9 cellular contexts compared by ENCODE assay signal in the genomic region with DNA sequence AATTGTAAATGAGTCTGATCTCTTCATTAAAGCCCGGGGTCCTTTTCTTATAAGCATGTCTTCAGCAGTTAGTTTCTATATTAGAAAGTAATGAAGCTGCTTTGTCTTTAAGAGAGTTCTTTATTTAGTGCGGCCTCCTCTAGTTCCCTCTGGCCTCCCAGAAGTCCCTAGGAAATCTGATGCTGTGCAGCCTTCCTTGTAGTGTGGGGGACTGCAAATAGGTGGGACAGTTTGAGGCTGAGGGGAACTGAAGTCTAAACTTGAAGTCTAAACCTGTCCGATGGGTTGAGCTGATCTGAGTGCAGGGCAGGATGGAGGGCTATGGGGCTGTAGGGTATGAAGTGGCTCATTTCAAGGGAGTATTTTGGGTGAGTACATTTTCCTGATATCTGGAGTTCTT. TPM values are rescaled to one million over a fixed set of nuclear protein-coding genes. Genes with fewer than 3 reads are reported as not detected.
DNase-seq lines count a peak whose midpoint lies in the region; ATAC-seq and TF ChIP-seq lines count a peak whose summit lies in the region.
"Had no signal": no experiment of that assay in that cellular context is flagged by ENCODE, and none has a peak within 500 bp of the region (broad histone marks: within the 10 kb centered on the region; RNA-seq: fewer than 3 reads in every experiment).

No MANE protein-coding gene starts in this region.

- H3K4me2 ChIP-seq in mesenchymal stem cell (ENCODE audit: low read length, poor library complexity, severe bottlenecking): peak overlapping the region; percentile 66

- peaks cover 0 to 12% (median 0%) of the 10 kb centered on the region in 9 donors for H3K27me3 ChIP-seq in heart left ventricle
- H3K27me3 ChIP-seq in mesenchymal stem cell (ENCODE audit: control insufficient read depth in 1 of 2, insufficient read depth in 1 of 2, low read length in 2 of 2): no peaks in the 10 kb centered on the region
- H3K27me3 ChIP-seq in upper lobe of right lung: no peaks in the 10 kb centered on the region

- H3K36me3 ChIP-seq in heart left ventricle (no peaks in the 10 kb centered on the region), mesenchymal stem cell (ENCODE audit: control insufficient read depth in 1 of 2, insufficient read depth in 2 of 2, low read depth in 1 of 2, low read length in 2 of 2) (peaks cover under 1 to 8% of the 10 kb centered on the region in 2 experiments), upper lobe of right lung (no peaks in the 10 kb centered on the region)

- CTCF ChIA-PET in MCF 10A (lab: Yijun Ruan, JAX): interaction anchor here (0.5 to 8.2 kb wide), 6 partner anchors 8 to 51 kb away, joined by 3 to 98 read pairs (median 14); a partner anchor contains a TSS

- peak overlapping the region; percentile 50 for H2BK15ac ChIP-seq in mesenchymal stem cell (ENCODE audit: low read depth, poor library complexity, severe bottlenecking)

- BruUV-seq in MCF 10A (replicated peaks; lab: Mats Ljungman, UMichigan): TSS peak; percentile 38

- H3K36me3 Mint-ChIP-seq in MCF 10A (ENCODE audit: insufficient read depth, unreplicated experiment): no peaks in the 10 kb centered on the region

- H3K27ac ChIP-seq in heart left ventricle (peak overlapping the region in 10 of 12 donors; percentile 8 to 93 (median 45)), mesenchymal stem cell (ENCODE audit: low read length, poor library complexity, severe bottlenecking) (peak overlapping the region; percentile 13), upper lobe of right lung (peak overlapping the region; percentile 3)

- TF ChIP-seq CTCF in heart left ventricle (IDR thresholded peaks at IDR 0.05) (no peak), MCF 10A (IDR thresholded peaks at IDR 0.05; ENCODE audit: unreplicated experiment) (no peak), upper lobe of right lung (IDR thresholded peaks at IDR 0.05) (no peak)

- no peak overlapping the region for H2BK5ac ChIP-seq in mesenchymal stem cell (ENCODE audit: low read depth, low read length, poor library complexity, severe bottlenecking)

- no peak overlapping the region for H4K8ac ChIP-seq in mesenchymal stem cell (ENCODE audit: low read length)

- H3K4me3 Mint-ChIP-seq in MCF 10A (ENCODE audit: unreplicated experiment): peak overlapping the region; percentile 82

- no peak overlapping the region for H2BK120ac ChIP-seq in mesenchymal stem cell (ENCODE audit: low read depth, low read length)

- WGBS in heart left ventricle, 4 donors: 23 to 41% (median 35%) methylated on average over 3 of the region's 3 CpGs
- 43% methylated on average over 3 of the region's 3 CpGs for WGBS in mesenchymal stem cell

- H3K27ac Mint-ChIP-seq in MCF 10A (ENCODE audit: low read depth, unreplicated experiment): peak overlapping the region; percentile 69

- peak overlapping the region in 1 of 2 experiments; percentile 38 for H2BK12ac ChIP-seq in mesenchymal stem cell (ENCODE audit: low read length in 2 of 2)

- peaks cover 46% of the 10 kb centered on the region for H3K4me1 Mint-ChIP-seq in MCF 10A (ENCODE audit: insufficient read depth, unreplicated experiment)

- H3K27me3 Mint-ChIP-seq in MCF 10A (ENCODE audit: insufficient read depth, unreplicated experiment): no peaks in the 10 kb centered on the region

- DNase-seq in heart left ventricle: no peak
- DNase-seq in cardiac septum (ENCODE audit: low spot score): no peak
- DNase-seq in MCF 10A (ENCODE audit: unreplicated experiment): no peak
- DNase-seq in mesenchymal stem cell: peak; percentile 65
- no peak for DNase-seq in upper lobe of right lung
- DNase-seq in UCSD-AML1 (lab: John Stamatoyannopoulos, UW; ENCODE audit: unreplicated experiment): no peak
- no peak for DNase-seq in OCI-M1 (lab: John Stamatoyannopoulos, UW)
- DNase-seq: NCI-H345 had no signal

- H3K9me3 ChIP-seq in heart left ventricle: no peaks in the 10 kb centered on the region
- H3K9me3 ChIP-seq in mesenchymal stem cell (ENCODE audit: control insufficient read depth, low read length): no peaks in the 10 kb centered on the region
- H3K9me3 ChIP-seq in upper lobe of right lung: no peaks in the 10 kb centered on the region

- peak overlapping the region; percentile 48 to 79 for H3K18ac ChIP-seq in mesenchymal stem cell (ENCODE audit: low read depth in 1 of 2, low read length in 2 of 2)

- H2AFZ ChIP-seq in mesenchymal stem cell (ENCODE audit: low read depth, low read length): no peak overlapping the region

- H2AK5ac ChIP-seq in mesenchymal stem cell (ENCODE audit: low read length, severe bottlenecking): no peak overlapping the region

- H3K4me1 ChIP-seq in heart left ventricle (peaks cover 2 to 61% (median 44%) of the 10 kb centered on the region in 12 donors), mesenchymal stem cell (ENCODE audit: control insufficient read depth, insufficient read depth, low read depth, low read length) (peaks cover 38% of the 10 kb centered on the region), upper lobe of right lung (peaks cover 44% of the 10 kb centered on the region)

- H3K14ac ChIP-seq in mesenchymal stem cell (ENCODE audit: low read length in 2 of 2): no peak overlapping the region

- no peak overlapping the region for H4K91ac ChIP-seq in mesenchymal stem cell (ENCODE audit: low read length)

- ATAC-seq in heart left ventricle (peak in 2 of 4 donors; percentile 1 to 5), upper lobe of right lung (no peak), GM18502 (IDR thresholded peaks at IDR 0.05; ENCODE audit: poor library complexity, unreplicated experiment) (no peak)

- intact Hi-C loops in heart left ventricle (cut with DNase I) (loop anchor here in 1 of 10 donors (10.0 kb wide), 1 partner anchor 51 kb away; a partner anchor contains a TSS), cardiac septum (cut with DNase I) (no loop called here), MCF 10A (cut with micrococcal nuclease) (no loop called here), upper lobe of right lung (cut with DNase I) (no loop called here)

- POLR2A ChIA-PET in MCF 10A (lab: Yijun Ruan, JAX): interaction anchor here (1.1 to 5.3 kb wide), 9 partner anchors 11 to 126 kb away, joined by 3 to 91 read pairs (median 5); a partner anchor contains a TSS

- H3K4ac ChIP-seq in mesenchymal stem cell (ENCODE audit: low read depth in 1 of 2, low read length in 2 of 2): no peak overlapping the region

- H3K23ac ChIP-seq in mesenchymal stem cell (ENCODE audit: low read length in 2 of 2): no peak overlapping the region

- peaks cover 15% of the 10 kb centered on the region for H3K79me1 ChIP-seq in mesenchymal stem cell (replicated peaks; ENCODE audit: low read length, poor library complexity, severe bottlenecking)

- TF ChIP-seq POLR2A in heart left ventricle (IDR thresholded peaks at IDR 0.05): no peak

- H3K4me3 ChIP-seq in heart left ventricle (peak overlapping the region in 9 of 12 donors; percentile 19 to 99 (median 84)), mesenchymal stem cell (ENCODE audit: insufficient read depth in 1 of 2, low read depth in 1 of 2, low read length in 2 of 2) (peak overlapping the region; percentile 11 to 86), upper lobe of right lung (peak overlapping the region; percentile 87)

- no peaks in the 10 kb centered on the region for H3K9me3 Mint-ChIP-seq in MCF 10A (ENCODE audit: unreplicated experiment)

- H3K9ac ChIP-seq in mesenchymal stem cell (ENCODE audit: low read length): peak overlapping the region; percentile 98

RNA-seq across cellular contexts. Expression of a gene that starts 1.4 kb away (rescaled TPM):
- 100 to 1,000 TPM in 1 of 9 donors, 10 to 100 TPM in 8; 32.0 to 127 (median 53.3) TPM for total RNA-seq in heart left ventricle
- 10 to 100 TPM; 29.1 to 85.4 TPM for polyA plus RNA-seq in heart left ventricle
- 40.6 TPM for total RNA-seq in cardiac septum
- 52.8 and 57.7 TPM in 2 replicates for total RNA-seq in MCF 10A (2022)
- 490 TPM for polyA plus RNA-seq in mesenchymal stem cell (2013, experiment 1 of 2)
- polyA plus RNA-seq in mesenchymal stem cell (2013, experiment 2 of 2): 486 TPM
- 60.8 TPM for total RNA-seq in upper lobe of right lung

RNA-seq across cellular contexts. Expression of a gene that starts 52.4 kb away (rescaled TPM):
- 100 to 1,000 TPM; 166 to 264 (median 205) TPM for total RNA-seq in heart left ventricle
- 100 to 1,000 TPM in 1 of 2 donors, 10 to 100 TPM in 1; 89.3 to 194 TPM for polyA plus RNA-seq in heart left ventricle
- 175 TPM for total RNA-seq in cardiac septum
- total RNA-seq in MCF 10A (2022): 71.0 and 78.9 TPM in 2 replicates
- polyA plus RNA-seq in mesenchymal stem cell (2013, experiment 1 of 2): 177 TPM
- 174 TPM for polyA plus RNA-seq in mesenchymal stem cell (2013, experiment 2 of 2)
- 131 TPM for total RNA-seq in upper lobe of right lung
